In the genomic region with DNA sequence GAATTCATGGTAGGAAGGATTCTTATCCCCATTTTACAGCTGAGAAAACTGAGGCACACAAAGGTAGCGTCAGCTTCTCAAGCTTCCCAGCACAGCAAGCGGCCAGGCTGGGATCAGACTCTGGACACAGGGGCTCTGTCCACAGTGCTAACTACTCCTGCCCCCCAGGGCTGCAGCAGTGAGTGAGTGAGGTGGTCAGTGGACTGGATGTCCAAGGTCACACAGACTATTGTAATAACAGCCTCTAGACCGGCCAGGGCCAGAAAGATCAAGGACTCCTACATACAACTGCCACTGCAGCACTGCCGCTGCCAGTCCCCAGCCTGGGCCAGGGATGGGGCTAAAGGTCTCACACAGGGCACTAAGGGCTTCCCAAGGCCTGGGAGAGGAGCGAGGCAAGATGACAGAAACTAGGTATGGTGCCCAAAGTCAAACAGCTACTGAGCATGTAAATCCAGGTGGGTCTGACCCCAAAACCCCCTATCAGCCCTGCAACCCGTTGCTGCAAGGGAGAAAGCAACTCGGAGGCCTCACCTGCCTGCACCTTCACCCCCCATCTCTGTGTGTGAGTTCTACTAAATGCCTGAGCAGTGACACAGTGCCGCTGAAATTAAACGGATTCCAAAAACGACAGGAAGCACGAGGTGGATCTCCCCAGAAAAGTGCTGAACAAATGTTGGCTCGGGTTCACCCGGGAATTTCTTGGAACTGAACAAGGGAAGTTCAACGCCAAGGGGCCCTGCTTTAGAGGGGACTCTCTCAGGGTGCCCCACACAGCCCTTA, we compare ENCODE assay signal across 1 cellular context.
TF ChIP-seq lines count a peak whose summit lies in the region.

No MANE protein-coding gene starts in this region.

TF ChIP-seq in HCT116, 20 proteins besides CTCF, POLR2A, EP300 and RAD21 (continued from another document):
- TF ChIP-seq EGR1 (IDR thresholded peaks at IDR 0.05; ENCODE audit: low read depth): no peak
